24 cellular contexts compared by ENCODE assay signal in the genomic region with DNA sequence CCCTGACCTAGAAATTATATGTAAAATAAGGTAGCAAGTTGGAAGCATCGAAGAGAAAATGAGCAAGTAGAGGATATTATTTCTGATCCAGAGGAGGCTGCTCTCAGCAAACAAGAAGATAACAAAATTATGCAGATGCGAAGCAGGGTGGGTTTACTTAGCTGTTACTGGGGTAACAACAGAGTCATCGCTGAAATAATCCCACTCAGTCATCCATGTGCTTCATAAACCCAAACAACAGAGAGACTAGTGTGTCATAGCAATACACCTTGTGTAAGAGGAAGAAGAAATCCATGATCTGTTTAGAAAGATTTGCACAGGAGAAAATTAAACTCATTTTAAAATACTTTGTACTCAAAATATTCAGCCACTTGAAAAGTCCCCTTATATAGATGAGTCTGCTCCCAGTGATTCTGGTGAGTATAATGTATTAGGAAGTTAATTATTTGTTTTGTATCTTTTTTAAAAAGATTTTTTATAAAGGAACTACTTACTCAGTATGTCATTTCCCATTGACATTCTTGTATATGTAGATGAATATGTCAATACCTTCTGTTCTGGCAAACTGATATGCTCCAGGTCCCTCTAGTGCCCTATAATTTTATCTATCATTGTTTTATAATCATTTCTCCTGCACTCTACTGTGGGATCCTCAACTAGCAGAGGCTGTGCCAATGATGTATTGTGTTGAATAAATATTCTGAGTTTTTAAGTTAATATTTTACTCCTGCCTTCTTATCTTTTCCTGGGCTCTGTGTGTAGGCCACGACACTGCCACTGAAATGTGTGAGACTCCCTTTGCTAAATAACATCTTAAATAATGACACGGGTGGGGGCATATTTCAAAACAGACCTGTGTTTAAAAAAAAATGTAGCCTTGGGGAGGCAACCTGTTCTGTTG. TPM values are rescaled to one million over a fixed set of nuclear protein-coding genes. Genes with fewer than 3 reads are reported as not detected.
DNase-seq lines count a peak whose midpoint lies in the region; ATAC-seq and TF ChIP-seq lines count a peak whose summit lies in the region.
"Had no signal": no experiment of that assay in that cellular context is flagged by ENCODE, and none has a peak within 500 bp of the region (broad histone marks: within the 10 kb centered on the region; RNA-seq: fewer than 3 reads in every experiment).

No MANE protein-coding gene starts in this region.

- no peak overlapping the region for H3K4me3 Mint-ChIP-seq in stimulated activated naive CD8-positive, alpha-beta T cell treated with anti-CD3 and anti-CD28 coated beads, Interleukin-15, amount 100 ng/mL, for 72 hours
- H3K4me3 Mint-ChIP-seq in activated CD8-positive, alpha-beta T cell treated with anti-CD3 and anti-CD28 coated beads for 36 hours: no peak overlapping the region
- H3K4me3 Mint-ChIP-seq: activated CD4-positive, alpha-beta T cell treated with anti-CD3 and anti-CD28 coated beads, Interleukin-2, amount 10 ng/mL, durations not matched to agents 24 days and 14 days; dendritic cell treated with granulocyte-macrophage colony-stimulating factor and Interleukin-4, amounts not matched to agents 40 ng/mL and 50 ng/mL, for 4 days had no signal

- H3K27me3 Mint-ChIP-seq in stimulated activated naive CD8-positive, alpha-beta T cell treated with anti-CD3 and anti-CD28 coated beads, Interleukin-15, amount 100 ng/mL, for 72 hours: no peaks in the 10 kb centered on the region
- H3K27me3 Mint-ChIP-seq in activated CD8-positive, alpha-beta T cell treated with anti-CD3 and anti-CD28 coated beads for 36 hours: no peaks in the 10 kb centered on the region
- H3K27me3 Mint-ChIP-seq: activated CD4-positive, alpha-beta T cell treated with anti-CD3 and anti-CD28 coated beads, Interleukin-2, amount 10 ng/mL, durations not matched to agents 24 days and 14 days had no signal

- H3K27ac ChIP-seq in coronary artery (no peak overlapping the region), tibial artery (no peak overlapping the region)
- H3K27ac ChIP-seq: brain microvascular endothelial cell, epithelial cell of prostate, GM23248, spleen, vagina had no signal

- WGBS in lower leg skin, 2 donors: 92 to 95% methylated on average over 5 of the region's 5 CpGs

- no peak overlapping the region for H3K4me3 ChIP-seq in coronary artery
- no peak overlapping the region for H3K4me3 ChIP-seq in lower leg skin (ENCODE audit: low read depth, poor library complexity, severe bottlenecking)
- H3K4me3 ChIP-seq in tibial artery: no peak overlapping the region
- H3K4me3 ChIP-seq: GM23248, mucosa of descending colon, spleen, vagina had no signal

- H3K27ac Mint-ChIP-seq in stimulated activated naive CD8-positive, alpha-beta T cell treated with anti-CD3 and anti-CD28 coated beads, Interleukin-15, amount 100 ng/mL, for 72 hours: no peak overlapping the region
- no peak overlapping the region for H3K27ac Mint-ChIP-seq in activated CD8-positive, alpha-beta T cell treated with anti-CD3 and anti-CD28 coated beads for 36 hours
- H3K27ac Mint-ChIP-seq: activated CD4-positive, alpha-beta T cell treated with anti-CD3 and anti-CD28 coated beads, Interleukin-2, amount 10 ng/mL, durations not matched to agents 24 days and 14 days; dendritic cell treated with granulocyte-macrophage colony-stimulating factor and Interleukin-4, amounts not matched to agents 40 ng/mL and 50 ng/mL, for 4 days had no signal

- no peaks in the 10 kb centered on the region for H3K9me3 Mint-ChIP-seq in stimulated activated naive CD8-positive, alpha-beta T cell treated with anti-CD3 and anti-CD28 coated beads, Interleukin-15, amount 100 ng/mL, for 72 hours
- H3K9me3 Mint-ChIP-seq in activated CD8-positive, alpha-beta T cell treated with anti-CD3 and anti-CD28 coated beads for 36 hours: no peaks in the 10 kb centered on the region
- H3K9me3 Mint-ChIP-seq: activated CD4-positive, alpha-beta T cell treated with anti-CD3 and anti-CD28 coated beads, Interleukin-2, amount 10 ng/mL, durations not matched to agents 24 days and 14 days; dendritic cell treated with granulocyte-macrophage colony-stimulating factor and Interleukin-4, amounts not matched to agents 40 ng/mL and 50 ng/mL, for 4 days had no signal

- peak; percentile 52 for ATAC-seq in stimulated activated naive CD8-positive, alpha-beta T cell treated with anti-CD3 and anti-CD28 coated beads, Interleukin-15, Interleukin-2, amounts not matched to agents 100 U/mL and 50 U/mL, for 24 hours
- no peak for ATAC-seq in stimulated activated naive CD8-positive, alpha-beta T cell treated with anti-CD3 and anti-CD28 coated beads, Interleukin-15, amount 100 ng/mL, for 72 hours
- ATAC-seq in activated CD8-positive, alpha-beta T cell treated with anti-CD3 and anti-CD28 coated beads for 36 hours: peak; percentile 60
- ATAC-seq in left lobe of liver: peak; percentile 87

- no peak for TF ChIP-seq CTCF in activated CD8-positive, alpha-beta T cell treated with anti-CD3 and anti-CD28 coated beads for 36 hours (IDR thresholded peaks at IDR 0.05)
- no peak for TF ChIP-seq CTCF in coronary artery (IDR thresholded peaks at IDR 0.05)
- TF ChIP-seq CTCF in lower leg skin (IDR thresholded peaks at IDR 0.05): no peak
- TF ChIP-seq CTCF in tibial artery (IDR thresholded peaks at IDR 0.05): no peak

- no peaks in the 10 kb centered on the region for H3K36me3 ChIP-seq in tibial artery
- H3K36me3 ChIP-seq: brain microvascular endothelial cell, spleen, vagina had no signal

- H3K4me1 ChIP-seq in tibial artery: no peaks in the 10 kb centered on the region
- H3K4me1 ChIP-seq: vagina had no signal

- H3K4me1 Mint-ChIP-seq in stimulated activated naive CD8-positive, alpha-beta T cell treated with anti-CD3 and anti-CD28 coated beads, Interleukin-15, amount 100 ng/mL, for 72 hours: peaks cover 21% of the 10 kb centered on the region
- H3K4me1 Mint-ChIP-seq in activated CD8-positive, alpha-beta T cell treated with anti-CD3 and anti-CD28 coated beads for 36 hours (ENCODE audit: low read depth): peaks cover 27% of the 10 kb centered on the region

- no peak for DNase-seq in stimulated activated naive CD8-positive, alpha-beta T cell treated with anti-CD3 and anti-CD28 coated beads, Interleukin-15, Interleukin-2, amounts not matched to agents 100 U/mL and 50 U/mL, for 24 hours
- DNase-seq in stimulated activated naive CD8-positive, alpha-beta T cell treated with anti-CD3 and anti-CD28 coated beads, Interleukin-15, amount 100 ng/mL, for 72 hours: no peak
- no peak for DNase-seq in activated CD8-positive, alpha-beta T cell treated with anti-CD3 and anti-CD28 coated beads for 36 hours
- DNase-seq in left lobe of liver (ENCODE audit: low spot score): no peak
- DNase-seq in coronary artery (ENCODE audit: low spot score): no peak
- DNase-seq in lower leg skin (ENCODE audit: low spot score in 2 of 2): no peak
- DNase-seq in NCI-H526 (lab: John Stamatoyannopoulos, UW): no peak
- no peak for DNase-seq in tibial artery
- DNase-seq: activated CD4-positive, alpha-beta T cell treated with anti-CD3 and anti-CD28 coated beads, Interleukin-2, amount 10 ng/mL, durations not matched to agents 24 days and 14 days; activated CD8-positive, alpha-beta memory T cell treated with anti-CD3 and anti-CD28 coated beads, Interleukin-2, amount 50 U/mL, for 48 hours; brain microvascular endothelial cell; foreskin melanocyte; GM23248; hypothalamus; mucosa of descending colon; NCI-H187 treated with DMSO at 0.1 percent for 48 hours; NCI-H345; NK-92 treated with Interleukin-12 subunit alpha and Interleukin-12 subunit beta, amount 100 ng/mL, for 24 hours; SK-N-SH; spleen; stimulated activated CD4-positive, alpha-beta T cell treated with anti-CD3 and anti-CD28 coated beads, Interleukin-4, amount 100 ng/mL, for 4 hours had no signal

- no peak for TF ChIP-seq POLR2A in lower leg skin (IDR thresholded peaks at IDR 0.05)

- no peaks in the 10 kb centered on the region for H3K27me3 ChIP-seq in tibial artery
- H3K27me3 ChIP-seq: brain microvascular endothelial cell, spleen, vagina had no signal

- intact Hi-C loops in activated CD8-positive, alpha-beta T cell treated with anti-CD3 and anti-CD28 coated beads for 36 hours (cut with micrococcal nuclease): loop anchor here (10.0 kb wide), 1 partner anchor 61 kb away; no protein-coding TSS in a partner anchor
- intact Hi-C loops in lower leg skin (cut with DNase I; ENCODE audit: low total_unique reads): no loop called here
- intact Hi-C loops in tibial artery (cut with DNase I; ENCODE audit: low total_unique reads): no loop called here

- CTCF ChIA-PET in activated CD8-positive, alpha-beta T cell treated with anti-CD3 and anti-CD28 coated beads for 36 hours (lab: Charles Lee): interaction anchor here (1.7 to 2.4 kb wide), 2 partner anchors 73 to 261 kb away, joined by 5 to 6 read pairs; no protein-coding TSS in a partner anchor

- no peaks in the 10 kb centered on the region for H3K36me3 Mint-ChIP-seq in activated CD8-positive, alpha-beta T cell treated with anti-CD3 and anti-CD28 coated beads for 36 hours (ENCODE audit: low read depth)

- POLR2A ChIA-PET in activated CD8-positive, alpha-beta T cell treated with anti-CD3 and anti-CD28 coated beads for 36 hours (lab: Charles Lee): no interaction called here

- H3K9me3 ChIP-seq in tibial artery: no peaks in the 10 kb centered on the region
- H3K9me3 ChIP-seq: mucosa of descending colon, SK-N-SH, spleen, vagina had no signal

RNA-seq across cellular contexts. Expression of gene HIVEP2, which starts 8.6 kb away (rescaled TPM):
- total RNA-seq in activated CD8-positive, alpha-beta T cell treated with anti-CD3 and anti-CD28 coated beads for 36 hours: 10 to 100 TPM; 31.8 to 38.1 TPM
- total RNA-seq in left lobe of liver: 3.0 TPM
- total RNA-seq in lower leg skin: 10 to 100 TPM; 17.2 to 49.4 (median 21.6) TPM
